In genomic region chr6:123091896-123092271, GRCh38 we compare ENCODE assay signal across 28 cellular contexts.
A peak's percentile ranks its signal among the peaks of the same experiment; 100 is the strongest.
DNase-seq lines count a peak whose midpoint lies in the region; ATAC-seq and TF ChIP-seq lines count a peak whose summit lies in the region.
"Had no signal": no experiment of that assay in that cellular context is flagged by ENCODE, and none has a peak within 500 bp of the region (broad histone marks: within the 10 kb centered on the region; RNA-seq: fewer than 3 reads in every experiment).

No MANE protein-coding gene starts in this region.

- in situ Hi-C loops in Panc1 (cut with HindIII; ENCODE audit: low pct_unique_long_range_greater_than_20kb, low sequenced_read_pairs): no loop called here

- H3K9me3 Mint-ChIP-seq in activated CD8-positive, alpha-beta T cell treated with anti-CD3 and anti-CD28 coated beads for 36 hours: no peaks in the 10 kb centered on the region
- H3K9me3 Mint-ChIP-seq in activated naive CD8-positive, alpha-beta T cell treated with anti-CD3 and anti-CD28 coated beads for 36 hours: no peaks in the 10 kb centered on the region
- H3K9me3 Mint-ChIP-seq: GM23338, nephron progenitor cell had no signal

- CTCF ChIA-PET in Panc1 (lab: Charles Lee): no interaction called here
- CTCF ChIA-PET in activated CD8-positive, alpha-beta T cell treated with anti-CD3 and anti-CD28 coated beads for 36 hours (lab: Charles Lee): no interaction called here

- no peak overlapping the region for H3K4me3 Mint-ChIP-seq in activated CD8-positive, alpha-beta T cell treated with anti-CD3 and anti-CD28 coated beads for 36 hours
- H3K4me3 Mint-ChIP-seq in activated naive CD8-positive, alpha-beta T cell treated with anti-CD3 and anti-CD28 coated beads for 36 hours: no peak overlapping the region
- H3K4me3 Mint-ChIP-seq: activated T-cell treated with anti-CD3 and anti-CD28 coated beads, Interleukin-2, amount 50 U/mL, for 72 hours; GM23338; immature natural killer cell; nephron progenitor cell had no signal

- H3K27me3 ChIP-seq in MM.1S (replicated peaks; ENCODE audit: insufficient read depth, low read length) (no peaks in the 10 kb centered on the region), Panc1 (ENCODE audit: control insufficient read depth, insufficient read depth, low read length) (no peaks in the 10 kb centered on the region), foreskin keratinocyte (no peaks in the 10 kb centered on the region), smooth muscle cell (ENCODE audit: low read depth) (no peaks in the 10 kb centered on the region)
- H3K27me3 ChIP-seq: BLaER1 treated with 17β-estradiol and CSF1 and Interleukin-3, amounts not matched to agents 10 nM and 100 nM; body of pancreas; right atrium auricular region; stomach; thyroid gland had no signal

- intact Hi-C loops in Panc1 (cut with micrococcal nuclease; ENCODE audit: unreplicated experiment): no loop called here
- intact Hi-C loops in activated CD8-positive, alpha-beta T cell treated with anti-CD3 and anti-CD28 coated beads for 36 hours (cut with micrococcal nuclease): no loop called here

- H3F3A ChIP-seq in MM.1S (ENCODE audit: insufficient read depth, low read length) (peaks cover 16% of the 10 kb centered on the region), smooth muscle cell (ENCODE audit: low read depth) (no peaks in the 10 kb centered on the region)

- H3K4me3 ChIP-seq in MM.1S (ENCODE audit: low read length) (no peak overlapping the region), Panc1 (ENCODE audit: low read depth in 2 of 2, low read length in 2 of 2) (no peak overlapping the region; a peak in 1 of 4 replicates), smooth muscle cell (no peak overlapping the region)
- H3K4me3 ChIP-seq: BLaER1 treated with 17β-estradiol and CSF1 and Interleukin-3, amounts not matched to agents 10 nM and 100 nM; body of pancreas; GM23338; ovary; right atrium auricular region; stomach; thyroid gland had no signal

- peak overlapping the region; percentile 42; the same call in 1 of the 2 replicates for H2AFZ ChIP-seq in MM.1S (ENCODE audit: low read length)
- H2AFZ ChIP-seq in smooth muscle cell (ENCODE audit: low read depth): no peak overlapping the region
- H2AFZ ChIP-seq: GM23338 had no signal

- H4K20me1 ChIP-seq in MM.1S (ENCODE audit: insufficient read depth, low read length) (no peaks in the 10 kb centered on the region), smooth muscle cell (ENCODE audit: low read depth) (no peaks in the 10 kb centered on the region)
- H4K20me1 ChIP-seq: BLaER1 treated with 17β-estradiol and CSF1 and Interleukin-3, amounts not matched to agents 10 nM and 100 nM had no signal

- H3K36me3 ChIP-seq in MM.1S (replicated peaks; ENCODE audit: insufficient read depth, low read length) (no peaks in the 10 kb centered on the region), Panc1 (ENCODE audit: control insufficient read depth, insufficient read depth, low read length) (no peaks in the 10 kb centered on the region), smooth muscle cell (ENCODE audit: low read depth) (no peaks in the 10 kb centered on the region)
- H3K36me3 ChIP-seq: BLaER1 treated with 17β-estradiol and CSF1 and Interleukin-3, amounts not matched to agents 10 nM and 100 nM; ovary; right atrium auricular region; stomach; thyroid gland had no signal

- TF ChIP-seq CTCF in MM.1S (IDR thresholded peaks at IDR 0.05; ENCODE audit: low read length) (no peak), Panc1 (IDR thresholded peaks at IDR 0.05) (no peak), foreskin keratinocyte (conservative IDR thresholded peaks at IDR 0.05) (no peak), smooth muscle cell (IDR thresholded peaks at IDR 0.05; ENCODE audit: borderline replicate concordance, insufficient read depth, poor library complexity, severe bottlenecking) (no peak)
- TF ChIP-seq CTCF in activated CD8-positive, alpha-beta T cell treated with anti-CD3 and anti-CD28 coated beads for 36 hours (IDR thresholded peaks at IDR 0.05): no peak

- H3K4me2 ChIP-seq in MM.1S (ENCODE audit: low read depth, low read length): peak overlapping the region; percentile 36; the same call in 1 of the 2 replicates
- no peak overlapping the region for H3K4me2 ChIP-seq in smooth muscle cell
- H3K4me2 ChIP-seq: BLaER1 treated with 17β-estradiol and CSF1 and Interleukin-3, amounts not matched to agents 10 nM and 100 nM; GM23338 had no signal

- H3K27ac Mint-ChIP-seq in activated CD8-positive, alpha-beta T cell treated with anti-CD3 and anti-CD28 coated beads for 36 hours: no peak overlapping the region
- H3K27ac Mint-ChIP-seq in activated naive CD8-positive, alpha-beta T cell treated with anti-CD3 and anti-CD28 coated beads for 36 hours: no peak overlapping the region
- H3K27ac Mint-ChIP-seq: activated T-cell treated with anti-CD3 and anti-CD28 coated beads, Interleukin-2, amount 50 U/mL, for 72 hours; GM23338; immature natural killer cell; nephron progenitor cell had no signal

- H3K27ac ChIP-seq in MM.1S (ENCODE audit: low read length): no peak overlapping the region
- peak overlapping the region; percentile 58 for H3K27ac ChIP-seq in Panc1 (ENCODE audit: low read length)
- H3K27ac ChIP-seq in foreskin keratinocyte: peak overlapping the region; percentile 37
- peak overlapping the region; percentile 42 for H3K27ac ChIP-seq in smooth muscle cell (ENCODE audit: low read depth)
- H3K27ac ChIP-seq: BLaER1 treated with 17β-estradiol and CSF1 and Interleukin-3, amounts not matched to agents 10 nM and 100 nM; body of pancreas; ovary; right atrium auricular region; thyroid gland had no signal

- H3K9ac ChIP-seq in MM.1S (ENCODE audit: low read length) (no peak overlapping the region), smooth muscle cell (ENCODE audit: low read depth) (no peak overlapping the region)
- H3K9ac ChIP-seq: BLaER1 treated with 17β-estradiol and CSF1 and Interleukin-3, amounts not matched to agents 10 nM and 100 nM had no signal

- H3K9me3 ChIP-seq in MM.1S (replicated peaks; ENCODE audit: insufficient read depth, low read length) (no peaks in the 10 kb centered on the region), Panc1 (ENCODE audit: control insufficient read depth, insufficient read depth, low read depth, low read length) (no peaks in the 10 kb centered on the region; the same call in 1 of the 2 replicates), smooth muscle cell (replicated peaks; ENCODE audit: low read depth) (no peaks in the 10 kb centered on the region)
- H3K9me3 ChIP-seq: BLaER1 treated with 17β-estradiol and CSF1 and Interleukin-3, amounts not matched to agents 10 nM and 100 nM; body of pancreas; ovary; right atrium auricular region; stomach; thyroid gland had no signal

- H3K9me2 ChIP-seq in MM.1S (replicated peaks; ENCODE audit: insufficient read depth, low read length): no peaks in the 10 kb centered on the region

- no peaks in the 10 kb centered on the region for H3K4me1 Mint-ChIP-seq in activated CD8-positive, alpha-beta T cell treated with anti-CD3 and anti-CD28 coated beads for 36 hours (ENCODE audit: low read depth)
- H3K4me1 Mint-ChIP-seq in activated naive CD8-positive, alpha-beta T cell treated with anti-CD3 and anti-CD28 coated beads for 36 hours: no peaks in the 10 kb centered on the region
- H3K4me1 Mint-ChIP-seq: GM23338, immature natural killer cell had no signal

- H3K4me1 ChIP-seq in MM.1S (ENCODE audit: low read length) (peaks cover 53% of the 10 kb centered on the region), Panc1 (ENCODE audit: control insufficient read depth, insufficient read depth, low read length) (peaks cover 13% of the 10 kb centered on the region), foreskin keratinocyte (peaks cover 7% of the 10 kb centered on the region), smooth muscle cell (ENCODE audit: low read depth) (no peaks in the 10 kb centered on the region)
- H3K4me1 ChIP-seq: BLaER1 treated with 17β-estradiol and CSF1 and Interleukin-3, amounts not matched to agents 10 nM and 100 nM; body of pancreas; right atrium auricular region; stomach; thyroid gland had no signal

- no TSS peak for BruUV-seq in Panc1 (replicated peaks; lab: Mats Ljungman, UMichigan)

- ATAC-seq in Panc1 (no peak), foreskin keratinocyte (no peak)
- ATAC-seq in activated CD8-positive, alpha-beta T cell treated with anti-CD3 and anti-CD28 coated beads for 36 hours: no peak
- ATAC-seq: activated T-cell treated with anti-CD3 and anti-CD28 coated beads, Interleukin-2, amount 50 U/mL, for 72 hours; GM23338 had no signal

- DNase-seq in MM.1S (no peak), Panc1 (ENCODE audit: low read depth, low spot score) (peak; percentile 7), foreskin keratinocyte (no peak), smooth muscle cell (lab: John Stamatoyannopoulos, UW; ENCODE audit: unreplicated experiment) (no peak), NK-92 (lab: John Stamatoyannopoulos, UW; ENCODE audit: unreplicated experiment) (no peak)
- DNase-seq in activated CD8-positive, alpha-beta T cell treated with anti-CD3 and anti-CD28 coated beads for 36 hours: no peak
- DNase-seq in activated naive CD8-positive, alpha-beta T cell treated with anti-CD3 and anti-CD28 coated beads for 36 hours: no peak
- DNase-seq: activated CD4-positive, alpha-beta T cell treated with anti-CD3 and anti-CD28 coated beads, Interleukin-2, amount 50 U/mL, for 48 hours; activated CD4-positive, CD25-positive, alpha-beta regulatory T cell treated with anti-CD3 and anti-CD28 coated beads, Interleukin-2, amount 50 U/mL, for 72 hours; activated naive CD4-positive, alpha-beta T cell; activated T-cell treated with anti-CD3 and anti-CD28 coated beads, Interleukin-2, amount 50 U/mL, for 72 hours; body of pancreas; cerebellar nuclear complex; immature natural killer cell; Karpas-422; MV-4-11; NCI-H1694; NCI-H510A treated with DMSO at 0.1 percent for 48 hours; nephron progenitor cell; ovary; SHP77; stimulated activated CD4-positive, alpha-beta T cell treated with anti-CD3 and anti-CD28 coated beads, Interleukin-12 subunit alpha, Interleukin-12 subunit beta, amount 100 ng/mL, for 4 hours; stimulated activated CD4-positive, alpha-beta T cell treated with anti-CD3 and anti-CD28 coated beads, Interleukin-2, amount 100 ng/mL, for 48 hours; stomach; thyroid gland had no signal

- POLR2A ChIA-PET in Panc1 (lab: Charles Lee): no interaction called here
- POLR2A ChIA-PET in activated CD8-positive, alpha-beta T cell treated with anti-CD3 and anti-CD28 coated beads for 36 hours (lab: Charles Lee): no interaction called here

- no peaks in the 10 kb centered on the region for H3K27me3 Mint-ChIP-seq in activated CD8-positive, alpha-beta T cell treated with anti-CD3 and anti-CD28 coated beads for 36 hours
- H3K27me3 Mint-ChIP-seq in activated naive CD8-positive, alpha-beta T cell treated with anti-CD3 and anti-CD28 coated beads for 36 hours: no peaks in the 10 kb centered on the region

- no peaks in the 10 kb centered on the region for H3K36me3 Mint-ChIP-seq in activated CD8-positive, alpha-beta T cell treated with anti-CD3 and anti-CD28 coated beads for 36 hours (ENCODE audit: low read depth)
- no peaks in the 10 kb centered on the region for H3K36me3 Mint-ChIP-seq in activated naive CD8-positive, alpha-beta T cell treated with anti-CD3 and anti-CD28 coated beads for 36 hours
- H3K36me3 Mint-ChIP-seq: immature natural killer cell had no signal

- no peaks in the 10 kb centered on the region for H3K79me2 ChIP-seq in MM.1S (ENCODE audit: low read length)
- no peaks in the 10 kb centered on the region for H3K79me2 ChIP-seq in smooth muscle cell (ENCODE audit: low read depth)
